In genomic region chr19:33373701-33374405, GRCh38 we compare ENCODE assay signal across 8 cellular contexts. TPM values are rescaled to one million over a fixed set of nuclear protein-coding genes. Genes with fewer than 3 reads are reported as not detected.
DNase-seq lines count a peak whose midpoint lies in the region; ATAC-seq and TF ChIP-seq lines count a peak whose summit lies in the region.

TSS of gene CEBPG (plus strand) at chr19:33373709. CDS start at chr19:33379240, 5,531 bp downstream.

- peak within 1 kb of the TSS; percentile 89 to 100 (median 98) for H3K27ac ChIP-seq in heart right ventricle

- H3K27me3 ChIP-seq in heart right ventricle, result no peaks in the 10 kb centered on the region

- H3K36me3 ChIP-seq in heart right ventricle, result peaks cover 0 to 3% (median 0%) of the 10 kb centered on the region in 9 donors

- H3K36me3 Mint-ChIP-seq in activated naive CD8-positive, alpha-beta T cell treated with anti-CD3 and anti-CD28 coated beads, Interleukin-2, amount 50 U/mL, for 24 hours (ENCODE audit: low read depth), result peaks cover 13% of the 10 kb centered on the region

- TF ChIP-seq CTCF in heart right ventricle (IDR thresholded peaks at IDR 0.05), result peak in 4 of 9 donors; percentile 29 to 46 (median 37)

- peaks cover 52% of the 10 kb centered on the region for H3K4me1 Mint-ChIP-seq in activated naive CD8-positive, alpha-beta T cell treated with anti-CD3 and anti-CD28 coated beads, Interleukin-2, amount 50 U/mL, for 24 hours

- peak; percentile 50 for ATAC-seq in GM19397 (IDR thresholded peaks at IDR 0.05; ENCODE audit: unreplicated experiment)
- ATAC-seq in HG03460 (IDR thresholded peaks at IDR 0.05; ENCODE audit: unreplicated experiment), result peak; percentile 42
- ATAC-seq in activated naive CD8-positive, alpha-beta T cell treated with anti-CD3 and anti-CD28 coated beads, Interleukin-2, amount 50 U/mL, for 24 hours, result peak; percentile 47
- ATAC-seq in heart right ventricle, result peak; percentile 26 to 58 (median 43)

- no peaks in the 10 kb centered on the region for H3K27me3 Mint-ChIP-seq in activated naive CD8-positive, alpha-beta T cell treated with anti-CD3 and anti-CD28 coated beads, Interleukin-2, amount 50 U/mL, for 24 hours

- peak within 1 kb of the TSS; percentile 61 to 94 (median 80) for H3K4me3 ChIP-seq in heart right ventricle

- H3K9me3 ChIP-seq in heart right ventricle, result no peaks in the 10 kb centered on the region

- peaks cover 4 to 51% (median 45%) of the 10 kb centered on the region in 9 donors for H3K4me1 ChIP-seq in heart right ventricle

- peak within 1 kb of the TSS; percentile 98 for H3K4me3 Mint-ChIP-seq in activated naive CD8-positive, alpha-beta T cell treated with anti-CD3 and anti-CD28 coated beads, Interleukin-2, amount 50 U/mL, for 24 hours

- peak within 1 kb of the TSS; percentile 92 for H3K27ac Mint-ChIP-seq in activated naive CD8-positive, alpha-beta T cell treated with anti-CD3 and anti-CD28 coated beads, Interleukin-2, amount 50 U/mL, for 24 hours

- DNase-seq in Daoy (ENCODE audit: low read depth) (peak; percentile 68), RPMI7951 (ENCODE audit: low read depth) (peak; percentile 49), heart right ventricle (peak; percentile 61 to 64), renal cortical epithelial cell (ENCODE audit: low read depth) (no peak), NCI-H446 treated with DMSO at 0.1 percent for 48 hours (lab: John Stamatoyannopoulos, UW) (no peak)
- peak; percentile 66 for DNase-seq in activated naive CD8-positive, alpha-beta T cell treated with anti-CD3 and anti-CD28 coated beads, Interleukin-2, amount 50 U/mL, for 24 hours

- WGBS in heart right ventricle, 2 donors, result 0% methylated on average over 77 to 96 of the region's 96 CpGs

- intact Hi-C loops in heart right ventricle (cut with DNase I), result loop anchor here in 4 of 10 donors (2.0 to 10.0 kb wide), 4 partner anchors 17 to 197 kb away; partner anchors contain the start of gene CEBPA (in 2 of the 4)

- no peaks in the 10 kb centered on the region for H3K9me3 Mint-ChIP-seq in activated naive CD8-positive, alpha-beta T cell treated with anti-CD3 and anti-CD28 coated beads, Interleukin-2, amount 50 U/mL, for 24 hours

RNA-seq across cellular contexts. Expression of gene CEBPG, which starts in this region (rescaled TPM):
- total RNA-seq in Daoy (2014; rRNA removed; shearing (Covaris generic)), result 35.4 and 40.0 TPM in 2 replicates
- total RNA-seq in RPMI7951 (2014; rRNA removed; shearing (Covaris generic)), result 15.0 and 15.6 TPM in 2 replicates
- total RNA-seq in heart right ventricle, result 10 to 100 TPM; 10.4 to 19.4 (median 13.4) TPM
- 10 to 100 TPM; 15.0 to 22.2 TPM for polyA plus RNA-seq in heart right ventricle
- total RNA-seq in renal cortical epithelial cell, result 28.0 and 28.4 TPM in 2 replicates

Comparison
In these comparisons a context has a peak if more than half of its experiments do, and no peak if none do; other contexts are left out.
1. DNase-seq: peak in Daoy (single experiment), RPMI7951 (single experiment), activated naive CD8-positive, alpha-beta T cell treated with anti-CD3 and anti-CD28 coated beads, Interleukin-2, amount 50 U/mL, for 24 hours (single experiment) and heart right ventricle (2 of 2); none in renal cortical epithelial cell (single experiment) and NCI-H446 treated with DMSO at 0.1 percent for 48 hours (single experiment).
2. Peak in every context shown above with its lines, with median percentiles within 50 percentile points of each other: ATAC-seq.